Comparison of ENCODE assay signal across 8 cellular contexts in the genomic region with DNA sequence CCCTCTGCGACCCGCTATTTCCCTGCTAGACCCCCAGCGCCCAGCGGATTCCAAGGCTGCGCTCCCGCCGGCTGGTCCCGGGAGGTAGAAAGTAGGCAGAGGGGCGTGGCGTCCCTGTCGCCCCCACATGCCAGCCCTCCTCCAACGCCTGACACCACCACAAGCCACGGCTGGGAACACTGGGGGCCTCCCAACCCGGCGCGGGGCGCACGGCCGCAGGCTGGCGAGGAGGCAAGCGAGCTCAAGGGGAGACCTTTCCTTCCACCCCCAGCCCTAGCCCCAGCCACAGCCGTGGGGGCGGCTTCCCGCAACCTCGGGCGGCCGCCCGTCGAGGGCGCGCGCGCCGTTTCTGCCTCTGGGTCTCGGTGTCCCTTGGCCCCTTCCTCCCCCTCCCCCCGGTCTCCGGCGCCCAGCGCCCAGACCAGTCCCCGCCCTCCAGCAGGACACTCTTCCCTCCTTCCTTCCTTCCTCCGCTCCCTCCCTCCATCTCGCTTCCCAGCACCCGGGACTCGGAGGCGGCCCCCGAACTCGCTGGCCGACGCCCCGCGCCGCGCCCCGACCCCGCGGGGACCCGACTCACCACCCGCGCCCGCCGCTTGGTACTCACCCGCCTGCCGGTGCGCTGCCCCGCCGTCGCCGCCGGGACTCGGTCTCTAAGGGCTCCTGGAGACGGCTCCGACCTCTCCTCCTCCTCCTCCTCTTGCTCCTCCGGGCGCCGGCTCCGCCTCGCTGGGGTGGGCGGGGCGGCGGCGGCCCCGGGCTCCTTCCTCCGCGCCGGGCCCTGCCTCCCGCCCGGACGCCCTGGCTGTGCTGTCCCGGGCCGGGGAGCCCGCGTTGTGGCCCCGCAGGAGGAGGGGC. TPM values are rescaled to one million over a fixed set of nuclear protein-coding genes. Genes with fewer than 3 reads are reported as not detected.
DNase-seq lines count a peak whose midpoint lies in the region; TF ChIP-seq lines count a peak whose summit lies in the region.

A gene (minus strand): TSS at position 731 of the 858 bp plus-strand sequence. CDS start 125,781 bp downstream, outside the sequence.

- H3K27me3 ChIP-seq in WERI-Rb-1 (ENCODE audit: insufficient read depth, low read depth, severe bottlenecking), result no peaks in the 10 kb centered on the region

- peak; percentile 6 for DNase-seq in activated naive CD4-positive, alpha-beta T cell treated with Interleukin-2 at 50 U/mL for 16 hours
- DNase-seq in activated naive CD4-positive, alpha-beta T cell (lab: John Stamatoyannopoulos, UW), result no peak
- DNase-seq in HS-27A (ENCODE audit: low read depth), result peak; percentile 82
- peak; percentile 92 for DNase-seq in WERI-Rb-1
- DNase-seq in epidermal melanocyte (ENCODE audit: insufficient read length, low spot score), result peak; percentile 48
- peak; percentile 63 to 79 for DNase-seq in lung microvascular endothelial cell (ENCODE audit: low read depth in 2 of 2)
- DNase-seq in stromal cell of bone marrow (ENCODE audit: low read depth), result peak; percentile 70
- no peak for DNase-seq in NCI-H187 (lab: John Stamatoyannopoulos, UW)

- H3K4me3 ChIP-seq in WERI-Rb-1 (ENCODE audit: low read depth, low read length), result peak within 1 kb of the TSS; percentile 94

- H3K27ac ChIP-seq in WERI-Rb-1, result peak within 1 kb of the TSS; percentile 85

- no peaks in the 10 kb centered on the region for H3K9me3 ChIP-seq in WERI-Rb-1 (ENCODE audit: severe bottlenecking)

- peaks cover 6% of the 10 kb centered on the region for H3K36me3 ChIP-seq in WERI-Rb-1

- no peak for TF ChIP-seq CTCF in WERI-Rb-1 (IDR thresholded peaks at IDR 0.05; ENCODE audit: low read depth, low read length)

RNA-seq across cellular contexts. Expression of the gene that starts here (rescaled TPM):
- total RNA-seq in lung microvascular endothelial cell, result 149 and 229 TPM in 2 replicates

Comparison
In these comparisons a context has a peak if more than half of its experiments do, and no peak if none do; other contexts are left out.
1. DNase-seq: peak in activated naive CD4-positive, alpha-beta T cell treated with Interleukin-2 at 50 U/mL for 16 hours (single experiment), HS-27A (single experiment), WERI-Rb-1 (single experiment), epidermal melanocyte (single experiment), lung microvascular endothelial cell (2 of 2) and stromal cell of bone marrow (single experiment); none in activated naive CD4-positive, alpha-beta T cell (0 of 4) and NCI-H187 (0 of 2).